2 cellular contexts compared by ENCODE assay signal in genomic region chr7:107166702-107167426, GRCh38.
TF ChIP-seq lines count a peak whose summit lies in the region.

No MANE protein-coding gene starts in this region.

TF ChIP-seq in SK-N-SH, 30 proteins besides CTCF, POLR2A, EP300 and RAD21 (continued from another document):
- TF ChIP-seq REST (IDR thresholded peaks at IDR 0.05; ENCODE audit: low read depth, low read length) (no peak), MEF2A (IDR thresholded peaks at IDR 0.05; ENCODE audit: borderline replicate concordance, low read depth) (no peak), POLR2AphosphoS5 (IDR thresholded peaks at IDR 0.05; ENCODE audit: low read depth, low read length) (no peak), TAF1 (IDR thresholded peaks at IDR 0.05; ENCODE audit: borderline replicate concordance, low read depth, low read length) (no peak), MAX (IDR thresholded peaks at IDR 0.05; ENCODE audit: low read depth) (no peak), NFIC (IDR thresholded peaks at IDR 0.05; ENCODE audit: borderline replicate concordance) (no peak), MXI1 (IDR thresholded peaks at IDR 0.05; ENCODE audit: low read depth, low read length) (no peak), JUND (IDR thresholded peaks at IDR 0.05) (no peak), RCOR1 (IDR thresholded peaks at IDR 0.05; ENCODE audit: low read length) (no peak), GATA2 (CRISPR knock-in tag; IDR thresholded peaks at IDR 0.05) (no peak), IRF3 (IDR thresholded peaks at IDR 0.05; ENCODE audit: low read depth, low read length) (no peak), FOSL2 (IDR thresholded peaks at IDR 0.05; ENCODE audit: borderline replicate concordance, low read depth) (no peak), RFX5 (IDR thresholded peaks at IDR 0.05; ENCODE audit: low read length) (no peak), ZBTB33 (IDR thresholded peaks at IDR 0.05; ENCODE audit: borderline replicate concordance, low read depth) (no peak), FOXM1 (IDR thresholded peaks at IDR 0.05; ENCODE audit: low read depth) (no peak)

TF ChIP-seq in SK-N-SH treated with all-trans-retinoic acid at 6 μM for 48 hours, 23 proteins besides CTCF, POLR2A, EP300 and RAD21 (continued from another document):
- TF ChIP-seq TSHZ2 (CRISPR knock-in tag; IDR thresholded peaks at IDR 0.05): no peak
- no peak for TF ChIP-seq ESRRG (CRISPR knock-in tag; IDR thresholded peaks at IDR 0.05)
